In genomic region chr14:21070610-21071224, GRCh38 we compare ENCODE assay signal across 8 cellular contexts. TPM values are rescaled to one million over a fixed set of nuclear protein-coding genes. Genes with fewer than 3 reads are reported as not detected.
DNase-seq lines count a peak whose midpoint lies in the region; ATAC-seq and TF ChIP-seq lines count a peak whose summit lies in the region.

No MANE protein-coding gene starts in this region.

- POLR2A ChIA-PET in PC-9 (lab: Charles Lee; ENCODE audit: unreplicated experiment), result interaction anchor here (0.5 to 0.8 kb wide), 4 partner anchors 15 to 366 kb away, joined by 3 to 6 read pairs (median 4); no protein-coding TSS in a partner anchor

- DNase-seq in activated CD8-positive, alpha-beta memory T cell treated with anti-CD3 and anti-CD28 coated beads, Interleukin-2, amount 10 ng/mL, durations not matched to agents 7 days and 5 days, result no peak
- no peak for DNase-seq in activated CD8-positive, alpha-beta memory T cell treated with anti-CD3 and anti-CD28 coated beads, Interleukin-2, amount 50 U/mL, for 4 hours
- DNase-seq in PC-9, result no peak
- peak; percentile 48 for DNase-seq in choroid plexus epithelial cell (ENCODE audit: low read depth)
- no peak for DNase-seq in left lobe of liver (ENCODE audit: low spot score)
- DNase-seq in stimulated activated naive CD8-positive, alpha-beta T cell treated with anti-CD3 and anti-CD28 coated beads, Interleukin-15, amount 100 ng/mL, for 72 hours, result peak in 1 of 2 donors; percentile 29
- no peak for DNase-seq in NCI-H1436 (lab: John Stamatoyannopoulos, UW)

- H3K27me3 ChIP-seq in PC-9 (ENCODE audit: insufficient read depth, low read depth), result no peaks in the 10 kb centered on the region; the same call in none of the 2 replicates

- H3K36me3 ChIP-seq in PC-9 (ENCODE audit: low read depth), result no peaks in the 10 kb centered on the region

- H3K4me3 ChIP-seq in PC-9 (peak overlapping the region; percentile 64), choroid plexus epithelial cell (ENCODE audit: low read depth, low read length) (peak overlapping the region; percentile 78)

- TF ChIP-seq CTCF in PC-9 (conservative IDR thresholded peaks at IDR 0.05) (no peak), choroid plexus epithelial cell (conservative IDR thresholded peaks at IDR 0.05; ENCODE audit: low read depth, low read length) (no peak)

- H2AFZ ChIP-seq in PC-9, result peak overlapping the region; percentile 79

- CTCF ChIA-PET in activated CD8-positive, alpha-beta memory T cell treated with anti-CD3 and anti-CD28 coated beads, Interleukin-2, amount 10 ng/mL, durations not matched to agents 7 days and 5 days (lab: Charles Lee), result interaction anchor here (0.8 to 5.9 kb wide), 10 partner anchors 17 to 93 kb away, joined by 3 to 74 read pairs (median 6); no protein-coding TSS in a partner anchor
- CTCF ChIA-PET in PC-9 (lab: Charles Lee), result interaction anchor here (0.6 to 1.8 kb wide), 9 partner anchors 8 to 432 kb away, joined by 3 to 9 read pairs (median 6); no protein-coding TSS in a partner anchor

- no peak overlapping the region for H3K27ac ChIP-seq in PC-9

- no peaks in the 10 kb centered on the region for H3F3A ChIP-seq in PC-9 (ENCODE audit: insufficient read depth, low read depth)

- ATAC-seq in activated CD8-positive, alpha-beta memory T cell treated with anti-CD3 and anti-CD28 coated beads, Interleukin-2, amount 10 ng/mL, durations not matched to agents 7 days and 5 days, result peak; percentile 28
- peak; percentile 12 for ATAC-seq in HG02678 (IDR thresholded peaks at IDR 0.05; ENCODE audit: unreplicated experiment)
- ATAC-seq in left lobe of liver, result peak; percentile 36
- peak; percentile 41 for ATAC-seq in stimulated activated naive CD8-positive, alpha-beta T cell treated with anti-CD3 and anti-CD28 coated beads, Interleukin-15, amount 100 ng/mL, for 72 hours

- H3K4me3 Mint-ChIP-seq in activated CD8-positive, alpha-beta memory T cell treated with anti-CD3 and anti-CD28 coated beads, Interleukin-2, amount 10 ng/mL, durations not matched to agents 7 days and 5 days, result peak overlapping the region; percentile 62
- peak overlapping the region; percentile 79 to 88 for H3K4me3 Mint-ChIP-seq in stimulated activated naive CD8-positive, alpha-beta T cell treated with anti-CD3 and anti-CD28 coated beads, Interleukin-15, amount 100 ng/mL, for 72 hours

- H3K27me3 Mint-ChIP-seq in activated CD8-positive, alpha-beta memory T cell treated with anti-CD3 and anti-CD28 coated beads, Interleukin-2, amount 10 ng/mL, durations not matched to agents 7 days and 5 days, result peaks cover 72% of the 10 kb centered on the region
- peaks cover 83% of the 10 kb centered on the region for H3K27me3 Mint-ChIP-seq in stimulated activated naive CD8-positive, alpha-beta T cell treated with anti-CD3 and anti-CD28 coated beads, Interleukin-15, amount 100 ng/mL, for 72 hours

- no peaks in the 10 kb centered on the region for H3K36me3 Mint-ChIP-seq in activated CD8-positive, alpha-beta memory T cell treated with anti-CD3 and anti-CD28 coated beads, Interleukin-2, amount 10 ng/mL, durations not matched to agents 7 days and 5 days

- intact Hi-C loops in PC-9 (cut with micrococcal nuclease; ENCODE audit: unreplicated experiment), result no loop called here

- H3K4me1 ChIP-seq in PC-9 (replicated peaks; ENCODE audit: insufficient read depth), result no peaks in the 10 kb centered on the region

- H3K4me1 Mint-ChIP-seq in activated CD8-positive, alpha-beta memory T cell treated with anti-CD3 and anti-CD28 coated beads, Interleukin-2, amount 10 ng/mL, durations not matched to agents 7 days and 5 days, result peaks cover 31% of the 10 kb centered on the region
- H3K4me1 Mint-ChIP-seq in stimulated activated naive CD8-positive, alpha-beta T cell treated with anti-CD3 and anti-CD28 coated beads, Interleukin-15, amount 100 ng/mL, for 72 hours, result peaks cover 39% of the 10 kb centered on the region

- H3K79me2 ChIP-seq in PC-9 (ENCODE audit: low read depth), result no peaks in the 10 kb centered on the region

- H3K9me3 ChIP-seq in PC-9 (ENCODE audit: insufficient read depth, low read depth), result no peaks in the 10 kb centered on the region

- no peaks in the 10 kb centered on the region for H4K20me1 ChIP-seq in PC-9 (ENCODE audit: insufficient read depth)

- no peaks in the 10 kb centered on the region for H3K9me2 ChIP-seq in PC-9 (ENCODE audit: insufficient read depth)

- H3K4me2 ChIP-seq in PC-9, result peak overlapping the region; percentile 83

- no peaks in the 10 kb centered on the region for H3K9me3 Mint-ChIP-seq in activated CD8-positive, alpha-beta memory T cell treated with anti-CD3 and anti-CD28 coated beads, Interleukin-2, amount 10 ng/mL, durations not matched to agents 7 days and 5 days (ENCODE audit: low read depth)
- H3K9me3 Mint-ChIP-seq in stimulated activated naive CD8-positive, alpha-beta T cell treated with anti-CD3 and anti-CD28 coated beads, Interleukin-15, amount 100 ng/mL, for 72 hours, result no peaks in the 10 kb centered on the region

- no peak overlapping the region for H3K27ac Mint-ChIP-seq in activated CD8-positive, alpha-beta memory T cell treated with anti-CD3 and anti-CD28 coated beads, Interleukin-2, amount 10 ng/mL, durations not matched to agents 7 days and 5 days
- peak overlapping the region in 1 of 2 donors; percentile 72 for H3K27ac Mint-ChIP-seq in stimulated activated naive CD8-positive, alpha-beta T cell treated with anti-CD3 and anti-CD28 coated beads, Interleukin-15, amount 100 ng/mL, for 72 hours

- no TSS peak for BruUV-seq in PC-9 (replicated peaks; lab: Mats Ljungman, UMichigan)

RNA-seq across cellular contexts. Expression of gene ARHGEF40, which starts 0.6 kb away (rescaled TPM):
- under 1 TPM in 1 of 2 experiments, not detected in 1; 0.09 TPM for total RNA-seq in activated CD8-positive, alpha-beta memory T cell treated with anti-CD3 and anti-CD28 coated beads, Interleukin-2, amount 10 ng/mL, durations not matched to agents 7 days and 5 days
- total RNA-seq in PC-9 (2021), result 12.7 and 13.0 TPM in 2 replicates
- 41.9 TPM for total RNA-seq in left lobe of liver

RNA-seq across cellular contexts. Expression of gene RNASE8, which starts 13.1 kb away (rescaled TPM):
- total RNA-seq in activated CD8-positive, alpha-beta memory T cell treated with anti-CD3 and anti-CD28 coated beads, Interleukin-2, amount 10 ng/mL, durations not matched to agents 7 days and 5 days, result not detected
- total RNA-seq in PC-9 (2021) (not detected in 2 replicates), left lobe of liver (not detected)

RNA-seq across cellular contexts. Expression of gene ZNF219, which starts 27.7 kb away (rescaled TPM):
- total RNA-seq in activated CD8-positive, alpha-beta memory T cell treated with anti-CD3 and anti-CD28 coated beads, Interleukin-2, amount 10 ng/mL, durations not matched to agents 7 days and 5 days, result 1 to 10 TPM; 5.8 to 5.9 TPM
- total RNA-seq in PC-9 (2021) (23.0 and 25.3 TPM in 2 replicates), left lobe of liver (8.0 TPM)

RNA-seq across cellular contexts. Expression of gene RNASE7, which starts 28.6 kb away (rescaled TPM):
- total RNA-seq in activated CD8-positive, alpha-beta memory T cell treated with anti-CD3 and anti-CD28 coated beads, Interleukin-2, amount 10 ng/mL, durations not matched to agents 7 days and 5 days, result not detected
- total RNA-seq in PC-9 (2021), result not detected in 2 replicates
- total RNA-seq in left lobe of liver, result 0.13 TPM

RNA-seq across cellular contexts. Expression of gene TMEM253, which starts 30.1 kb away (rescaled TPM):
- not detected for total RNA-seq in activated CD8-positive, alpha-beta memory T cell treated with anti-CD3 and anti-CD28 coated beads, Interleukin-2, amount 10 ng/mL, durations not matched to agents 7 days and 5 days
- 0.35 and 1.4 TPM in 2 replicates for total RNA-seq in PC-9 (2021)
- total RNA-seq in left lobe of liver, result 0.15 TPM

Comparison
In these comparisons a context has a peak if more than half of its experiments do, and no peak if none do; other contexts are left out.
1. RNA of gene ARHGEF40, which starts 0.6 kb away (total RNA-seq): 41.9 TPM in left lobe of liver (single experiment) and 12.7 to 13.0 TPM in PC-9; 0.09 TPM in activated CD8-positive, alpha-beta memory T cell treated with anti-CD3 and anti-CD28 coated beads, Interleukin-2, amount 10 ng/mL, durations not matched to agents 7 days and 5 days; every median in the first group is over 10 times any median in the second.
2. Peak in every context shown above with its lines, with median percentiles within 50 percentile points of each other: ATAC-seq.